Comparison of ENCODE assay signal across 17 cellular contexts in the genomic region with DNA sequence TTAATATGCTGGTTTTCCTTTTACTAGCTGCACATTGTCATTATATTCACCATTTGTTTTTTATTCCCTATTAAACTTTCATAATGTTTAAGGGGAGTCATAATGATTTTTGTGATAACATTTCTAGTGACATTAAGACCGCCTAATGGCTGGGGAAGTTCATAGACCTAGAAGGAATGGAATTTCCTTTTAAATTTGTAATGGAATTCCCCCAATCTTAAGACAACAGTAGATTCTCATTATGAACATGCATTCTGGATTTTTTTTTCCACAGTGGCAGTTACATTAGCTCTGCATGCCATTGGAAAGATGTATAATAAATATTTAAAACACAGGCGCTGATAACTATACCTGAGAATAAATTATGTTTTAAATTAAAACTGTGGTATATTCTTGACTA.
"Had no signal": no experiment of that assay in that cellular context is flagged by ENCODE, and none has a peak within 500 bp of the region (broad histone marks: within the 10 kb centered on the region; RNA-seq: fewer than 3 reads in every experiment).

No MANE protein-coding gene starts in this region.

- H3K9me3 Mint-ChIP-seq: activated CD4-positive, alpha-beta T cell treated with anti-CD3 and anti-CD28 coated beads, Interleukin-2, amount 10 ng/mL, durations not matched to agents 24 days and 14 days; activated CD8-positive, alpha-beta T cell treated with anti-CD3 and anti-CD28 coated beads for 36 hours; activated naive CD4-positive, alpha-beta T cell treated with anti-CD3 and anti-CD28 coated beads for 36 hours; activated T-cell treated with anti-CD3 and anti-CD28 coated beads, Interleukin-2, amount 50 U/mL, for 24 hours; endodermal cell; nephron progenitor cell; type B pancreatic cell; WTC11 had no signal

- H3K27me3 ChIP-seq: dorsolateral prefrontal cortex, gastroesophageal sphincter, heart left ventricle, testis had no signal

- DNase-seq: activated CD4-positive, alpha-beta T cell treated with anti-CD3 and anti-CD28 coated beads, Interleukin-2, amount 10 ng/mL, durations not matched to agents 24 days and 14 days; activated CD8-positive, alpha-beta T cell treated with anti-CD3 and anti-CD28 coated beads for 36 hours; activated naive CD4-positive, alpha-beta T cell treated with anti-CD3 and anti-CD28 coated beads for 36 hours; activated T-cell treated with anti-CD3 and anti-CD28 coated beads, Interleukin-2, amount 50 U/mL, for 24 hours; aorta; dorsolateral prefrontal cortex; endodermal cell; heart left ventricle; kidney glomerular epithelial cell; left ventricle myocardium inferior; mammary epithelial cell; nephron progenitor cell; nucleus accumbens; testis had no signal

- H3K4me3 Mint-ChIP-seq: activated CD4-positive, alpha-beta T cell treated with anti-CD3 and anti-CD28 coated beads, Interleukin-2, amount 10 ng/mL, durations not matched to agents 24 days and 14 days; activated CD8-positive, alpha-beta T cell treated with anti-CD3 and anti-CD28 coated beads for 36 hours; activated naive CD4-positive, alpha-beta T cell treated with anti-CD3 and anti-CD28 coated beads for 36 hours; activated T-cell treated with anti-CD3 and anti-CD28 coated beads, Interleukin-2, amount 50 U/mL, for 24 hours; nephron progenitor cell; WTC11 had no signal

- H3K27ac Mint-ChIP-seq: nephron progenitor cell, type B pancreatic cell, WTC11 had no signal

- H3K9me3 ChIP-seq: gastroesophageal sphincter, heart left ventricle, left ventricle myocardium inferior, testis had no signal

- H3K4me3 ChIP-seq: dorsolateral prefrontal cortex, gastroesophageal sphincter, heart left ventricle, left ventricle myocardium inferior, testis had no signal

- H3K27ac ChIP-seq: dorsolateral prefrontal cortex, heart left ventricle, left ventricle myocardium inferior, testis had no signal

- ATAC-seq: gastroesophageal sphincter, heart left ventricle, WTC11 had no signal
